Comparison of ENCODE assay signal across 1 cellular context in the genomic region with DNA sequence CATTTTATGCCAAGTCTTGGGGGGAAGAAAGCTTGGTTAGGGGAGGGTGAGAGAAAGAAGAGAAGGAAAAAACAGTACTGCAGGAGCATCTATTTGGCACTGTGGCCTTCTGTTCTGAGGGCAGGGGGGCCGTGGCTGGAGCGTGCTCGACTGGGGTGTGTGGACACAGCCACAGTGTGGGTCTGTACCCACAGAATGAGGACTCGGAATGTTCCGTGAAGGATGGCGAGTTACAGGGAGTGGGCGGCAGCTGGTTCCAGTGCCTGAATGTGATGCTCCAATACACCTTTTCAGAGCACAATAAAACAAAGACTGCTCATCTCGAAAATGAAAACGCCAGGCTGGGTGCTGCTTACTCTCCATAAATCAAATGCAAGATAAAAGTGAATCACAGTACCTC.
TF ChIP-seq lines count a peak whose summit lies in the region.

No MANE protein-coding gene starts in this region.

TF ChIP-seq in H1, 55 proteins besides CTCF, POLR2A, EP300 and RAD21:
- TF ChIP-seq NANOG (IDR thresholded peaks at IDR 0.05; ENCODE audit: insufficient read depth, low read depth, low read length, poor library complexity, severe bottlenecking) (no peak), POLR2AphosphoS5 (IDR thresholded peaks at IDR 0.05; ENCODE audit: low read depth, low read length) (peak; percentile 48)
